Comparison of ENCODE assay signal across 2 cellular contexts in the genomic region with DNA sequence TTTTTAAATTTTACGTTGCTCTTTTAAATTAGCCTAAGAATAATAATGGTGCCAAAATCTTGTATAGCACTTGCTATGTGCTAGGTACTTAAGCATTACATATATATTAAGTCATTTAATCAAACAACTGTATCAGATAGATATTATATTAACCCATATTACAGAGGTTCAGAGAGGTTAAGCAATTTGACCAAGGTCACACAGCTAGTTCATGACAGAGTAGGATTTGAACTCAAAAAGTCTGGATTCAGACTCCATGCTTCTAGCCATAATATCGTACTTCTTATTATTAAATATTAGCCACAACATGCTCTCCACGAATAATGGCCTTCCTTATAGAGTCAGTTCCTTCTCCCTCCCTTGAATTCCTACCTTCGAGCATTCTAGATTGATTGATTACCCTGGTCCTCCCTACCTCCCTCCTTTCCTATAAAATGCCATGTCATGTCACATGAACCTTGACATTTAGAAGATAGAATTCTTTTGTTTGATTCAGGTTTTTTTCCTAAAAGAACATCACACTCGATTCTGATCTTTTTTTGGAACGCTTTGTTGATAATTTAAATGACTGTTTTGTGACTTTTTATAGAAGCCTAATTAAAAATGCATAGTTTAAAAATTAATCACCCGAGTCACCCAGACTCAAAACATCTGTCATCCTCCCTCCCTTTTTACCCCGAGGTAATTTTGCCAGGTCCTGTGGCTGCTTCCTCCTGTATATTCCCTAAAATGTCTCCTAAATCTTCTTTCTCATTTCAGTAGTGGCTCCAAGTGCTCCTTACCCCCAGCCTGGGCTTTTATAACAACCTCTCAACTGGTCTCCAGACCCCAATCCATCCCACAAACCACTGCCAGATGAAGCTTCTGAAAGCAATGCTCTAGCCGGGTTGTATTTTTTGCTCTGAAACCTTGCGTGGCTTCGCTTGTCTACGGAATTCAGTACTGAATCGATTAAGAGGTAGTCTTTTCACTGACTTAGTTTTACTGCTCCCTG.
TF ChIP-seq lines count a peak whose summit lies in the region.

No MANE protein-coding gene starts in this region.

TF ChIP-seq in GM23338, 12 proteins besides CTCF, POLR2A, EP300 and RAD21:
- TF ChIP-seq CREB1 (CRISPR knock-in tag; IDR thresholded peaks at IDR 0.05; ENCODE audit: low read depth), result no peak
- no peak for TF ChIP-seq ZNF114 (CRISPR knock-in tag; IDR thresholded peaks at IDR 0.05)
- no peak for TF ChIP-seq NANOG (IDR thresholded peaks at IDR 0.05; ENCODE audit: borderline replicate concordance)
- TF ChIP-seq ZNF331 (CRISPR knock-in tag; IDR thresholded peaks at IDR 0.05; ENCODE audit: low read depth), result no peak
- no peak for TF ChIP-seq EZH2phosphoT487 (IDR thresholded peaks at IDR 0.05; ENCODE audit: unreplicated experiment)
- TF ChIP-seq, protein P1, sequence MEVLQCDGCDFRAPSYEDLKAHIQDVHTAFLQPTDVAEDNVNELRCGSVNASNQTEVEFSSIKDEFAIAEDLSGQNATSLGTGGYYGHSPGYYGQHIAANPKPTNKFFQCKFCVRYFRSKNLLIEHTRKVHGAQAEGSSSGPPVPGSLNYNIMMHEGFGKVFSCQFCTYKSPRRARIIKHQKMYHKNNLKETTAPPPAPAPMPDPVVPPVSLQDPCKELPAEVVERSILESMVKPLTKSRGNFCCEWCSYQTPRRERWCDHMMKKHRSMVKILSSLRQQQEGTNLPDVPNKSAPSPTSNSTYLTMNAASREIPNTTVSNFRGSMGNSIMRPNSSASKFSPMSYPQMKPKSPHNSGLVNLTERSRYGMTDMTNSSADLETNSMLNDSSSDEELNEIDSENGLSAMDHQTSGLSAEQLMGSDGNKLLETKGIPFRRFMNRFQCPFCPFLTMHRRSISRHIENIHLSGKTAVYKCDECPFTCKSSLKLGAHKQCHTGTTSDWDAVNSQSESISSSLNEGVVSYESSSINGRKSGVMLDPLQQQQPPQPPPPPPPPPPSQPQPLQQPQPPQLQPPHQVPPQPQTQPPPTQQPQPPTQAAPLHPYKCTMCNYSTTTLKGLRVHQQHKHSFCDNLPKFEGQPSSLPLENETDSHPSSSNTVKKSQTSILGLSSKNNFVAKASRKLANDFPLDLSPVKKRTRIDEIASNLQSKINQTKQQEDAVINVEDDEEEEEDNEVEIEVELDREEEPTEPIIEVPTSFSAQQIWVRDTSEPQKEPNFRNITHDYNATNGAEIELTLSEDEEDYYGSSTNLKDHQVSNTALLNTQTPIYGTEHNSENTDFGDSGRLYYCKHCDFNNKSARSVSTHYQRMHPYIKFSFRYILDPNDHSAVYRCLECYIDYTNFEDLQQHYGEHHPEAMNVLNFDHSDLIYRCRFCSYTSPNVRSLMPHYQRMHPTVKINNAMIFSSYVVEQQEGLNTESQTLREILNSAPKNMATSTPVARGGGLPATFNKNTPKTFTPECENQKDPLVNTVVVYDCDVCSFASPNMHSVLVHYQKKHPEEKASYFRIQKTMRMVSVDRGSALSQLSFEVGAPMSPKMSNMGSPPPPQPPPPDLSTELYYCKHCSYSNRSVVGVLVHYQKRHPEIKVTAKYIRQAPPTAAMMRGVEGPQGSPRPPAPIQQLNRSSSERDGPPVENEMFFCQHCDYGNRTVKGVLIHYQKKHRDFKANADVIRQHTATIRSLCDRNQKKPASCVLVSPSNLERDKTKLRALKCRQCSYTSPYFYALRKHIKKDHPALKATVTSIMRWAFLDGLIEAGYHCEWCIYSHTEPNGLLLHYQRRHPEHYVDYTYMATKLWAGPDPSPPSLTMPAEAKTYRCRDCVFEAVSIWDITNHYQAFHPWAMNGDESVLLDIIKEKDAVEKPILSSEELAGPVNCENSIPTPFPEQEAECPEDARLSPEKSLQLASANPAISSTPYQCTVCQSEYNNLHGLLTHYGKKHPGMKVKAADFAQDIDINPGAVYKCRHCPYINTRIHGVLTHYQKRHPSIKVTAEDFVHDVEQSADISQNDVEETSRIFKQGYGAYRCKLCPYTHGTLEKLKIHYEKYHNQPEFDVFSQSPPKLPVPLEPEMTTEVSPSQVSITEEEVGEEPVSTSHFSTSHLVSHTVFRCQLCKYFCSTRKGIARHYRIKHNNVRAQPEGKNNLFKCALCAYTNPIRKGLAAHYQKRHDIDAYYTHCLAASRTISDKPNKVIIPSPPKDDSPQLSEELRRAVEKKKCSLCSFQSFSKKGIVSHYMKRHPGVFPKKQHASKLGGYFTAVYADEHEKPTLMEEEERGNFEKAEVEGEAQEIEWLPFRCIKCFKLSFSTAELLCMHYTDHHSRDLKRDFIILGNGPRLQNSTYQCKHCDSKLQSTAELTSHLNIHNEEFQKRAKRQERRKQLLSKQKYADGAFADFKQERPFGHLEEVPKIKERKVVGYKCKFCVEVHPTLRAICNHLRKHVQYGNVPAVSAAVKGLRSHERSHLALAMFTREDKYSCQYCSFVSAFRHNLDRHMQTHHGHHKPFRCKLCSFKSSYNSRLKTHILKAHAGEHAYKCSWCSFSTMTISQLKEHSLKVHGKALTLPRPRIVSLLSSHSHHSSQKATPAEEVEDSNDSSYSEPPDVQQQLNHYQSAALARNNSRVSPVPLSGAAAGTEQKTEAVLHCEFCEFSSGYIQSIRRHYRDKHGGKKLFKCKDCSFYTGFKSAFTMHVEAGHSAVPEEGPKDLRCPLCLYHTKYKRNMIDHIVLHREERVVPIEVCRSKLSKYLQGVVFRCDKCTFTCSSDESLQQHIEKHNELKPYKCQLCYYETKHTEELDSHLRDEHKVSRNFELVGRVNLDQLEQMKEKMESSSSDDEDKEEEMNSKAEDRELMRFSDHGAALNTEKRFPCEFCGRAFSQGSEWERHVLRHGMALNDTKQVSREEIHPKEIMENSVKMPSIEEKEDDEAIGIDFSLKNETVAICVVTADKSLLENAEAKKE (CRISPR knock-in tag; IDR thresholded peaks at IDR 0.05), result no peak
- TF ChIP-seq JUNB (IDR thresholded peaks at IDR 0.05; ENCODE audit: unreplicated experiment), result no peak

TF ChIP-seq in K562, 482 proteins besides CTCF, POLR2A, EP300 and RAD21 (continues in another document):
- TF ChIP-seq TAF1 (IDR thresholded peaks at IDR 0.05; ENCODE audit: control insufficient read depth, extremely low read depth, insufficient read depth, low read length, severe bottlenecking) (no peak), HSF4 (CRISPR knock-in tag; IDR thresholded peaks at IDR 0.05; ENCODE audit: borderline replicate concordance) (no peak), E2F3 (CRISPR knock-in tag; IDR thresholded peaks at IDR 0.05) (no peak), ZNF589 (CRISPR knock-in tag; IDR thresholded peaks at IDR 0.05; ENCODE audit: low read depth) (no peak), ZBTB7A (IDR thresholded peaks at IDR 0.05; ENCODE audit: borderline replicate concordance, control insufficient read depth, low read depth, low read length) (no peak), RBM25 (IDR thresholded peaks at IDR 0.05; ENCODE audit: low read depth, low read length, severe bottlenecking) (peak; percentile 91), BCOR (IDR thresholded peaks at IDR 0.05) (peak; percentile 64), RBM14 (IDR thresholded peaks at IDR 0.05; ENCODE audit: borderline replicate concordance, insufficient read depth, low read depth, low read length) (no peak), ZNF165 (CRISPR knock-in tag; IDR thresholded peaks at IDR 0.05; ENCODE audit: borderline replicate concordance) (no peak), KAT2B (IDR thresholded peaks at IDR 0.05; ENCODE audit: low read depth, low read length) (no peak), MCM3 (IDR thresholded peaks at IDR 0.05) (no peak), SMAD3 (CRISPR knock-in tag; conservative IDR thresholded peaks at IDR 0.05) (no peak), ETV5 (CRISPR knock-in tag; IDR thresholded peaks at IDR 0.05; ENCODE audit: low read depth) (no peak), CREB1 (IDR thresholded peaks at IDR 0.05) (no peak), CREB1 (CRISPR knock-in tag; IDR thresholded peaks at IDR 0.05) (no peak), RFX1 (IDR thresholded peaks at IDR 0.05) (no peak), CCNT2 (IDR thresholded peaks at IDR 0.05; ENCODE audit: borderline replicate concordance, extremely low read depth, insufficient read length, low read depth, low read length) (no peak)
- TF ChIP-seq, protein P2, sequence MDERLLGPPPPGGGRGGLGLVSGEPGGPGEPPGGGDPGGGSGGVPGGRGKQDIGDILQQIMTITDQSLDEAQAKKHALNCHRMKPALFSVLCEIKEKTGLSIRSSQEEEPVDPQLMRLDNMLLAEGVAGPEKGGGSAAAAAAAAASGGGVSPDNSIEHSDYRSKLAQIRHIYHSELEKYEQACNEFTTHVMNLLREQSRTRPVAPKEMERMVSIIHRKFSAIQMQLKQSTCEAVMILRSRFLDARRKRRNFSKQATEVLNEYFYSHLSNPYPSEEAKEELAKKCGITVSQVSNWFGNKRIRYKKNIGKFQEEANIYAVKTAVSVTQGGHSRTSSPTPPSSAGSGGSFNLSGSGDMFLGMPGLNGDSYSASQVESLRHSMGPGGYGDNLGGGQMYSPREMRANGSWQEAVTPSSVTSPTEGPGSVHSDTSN (CRISPR knock-in tag; IDR thresholded peaks at IDR 0.05; ENCODE audit: low read depth), result no peak
- TF ChIP-seq, protein P2 (tag; conservative IDR thresholded peaks at IDR 0.05; ENCODE audit: low read depth), result no peak
- TF ChIP-seq, protein P3, sequence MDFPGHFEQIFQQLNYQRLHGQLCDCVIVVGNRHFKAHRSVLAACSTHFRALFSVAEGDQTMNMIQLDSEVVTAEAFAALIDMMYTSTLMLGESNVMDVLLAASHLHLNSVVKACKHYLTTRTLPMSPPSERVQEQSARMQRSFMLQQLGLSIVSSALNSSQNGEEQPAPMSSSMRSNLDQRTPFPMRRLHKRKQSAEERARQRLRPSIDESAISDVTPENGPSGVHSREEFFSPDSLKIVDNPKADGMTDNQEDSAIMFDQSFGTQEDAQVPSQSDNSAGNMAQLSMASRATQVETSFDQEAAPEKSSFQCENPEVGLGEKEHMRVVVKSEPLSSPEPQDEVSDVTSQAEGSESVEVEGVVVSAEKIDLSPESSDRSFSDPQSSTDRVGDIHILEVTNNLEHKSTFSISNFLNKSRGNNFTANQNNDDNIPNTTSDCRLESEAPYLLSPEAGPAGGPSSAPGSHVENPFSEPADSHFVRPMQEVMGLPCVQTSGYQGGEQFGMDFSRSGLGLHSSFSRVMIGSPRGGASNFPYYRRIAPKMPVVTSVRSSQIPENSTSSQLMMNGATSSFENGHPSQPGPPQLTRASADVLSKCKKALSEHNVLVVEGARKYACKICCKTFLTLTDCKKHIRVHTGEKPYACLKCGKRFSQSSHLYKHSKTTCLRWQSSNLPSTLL (IDR thresholded peaks at IDR 0.05), result no peak
- TF ChIP-seq, protein P4, sequence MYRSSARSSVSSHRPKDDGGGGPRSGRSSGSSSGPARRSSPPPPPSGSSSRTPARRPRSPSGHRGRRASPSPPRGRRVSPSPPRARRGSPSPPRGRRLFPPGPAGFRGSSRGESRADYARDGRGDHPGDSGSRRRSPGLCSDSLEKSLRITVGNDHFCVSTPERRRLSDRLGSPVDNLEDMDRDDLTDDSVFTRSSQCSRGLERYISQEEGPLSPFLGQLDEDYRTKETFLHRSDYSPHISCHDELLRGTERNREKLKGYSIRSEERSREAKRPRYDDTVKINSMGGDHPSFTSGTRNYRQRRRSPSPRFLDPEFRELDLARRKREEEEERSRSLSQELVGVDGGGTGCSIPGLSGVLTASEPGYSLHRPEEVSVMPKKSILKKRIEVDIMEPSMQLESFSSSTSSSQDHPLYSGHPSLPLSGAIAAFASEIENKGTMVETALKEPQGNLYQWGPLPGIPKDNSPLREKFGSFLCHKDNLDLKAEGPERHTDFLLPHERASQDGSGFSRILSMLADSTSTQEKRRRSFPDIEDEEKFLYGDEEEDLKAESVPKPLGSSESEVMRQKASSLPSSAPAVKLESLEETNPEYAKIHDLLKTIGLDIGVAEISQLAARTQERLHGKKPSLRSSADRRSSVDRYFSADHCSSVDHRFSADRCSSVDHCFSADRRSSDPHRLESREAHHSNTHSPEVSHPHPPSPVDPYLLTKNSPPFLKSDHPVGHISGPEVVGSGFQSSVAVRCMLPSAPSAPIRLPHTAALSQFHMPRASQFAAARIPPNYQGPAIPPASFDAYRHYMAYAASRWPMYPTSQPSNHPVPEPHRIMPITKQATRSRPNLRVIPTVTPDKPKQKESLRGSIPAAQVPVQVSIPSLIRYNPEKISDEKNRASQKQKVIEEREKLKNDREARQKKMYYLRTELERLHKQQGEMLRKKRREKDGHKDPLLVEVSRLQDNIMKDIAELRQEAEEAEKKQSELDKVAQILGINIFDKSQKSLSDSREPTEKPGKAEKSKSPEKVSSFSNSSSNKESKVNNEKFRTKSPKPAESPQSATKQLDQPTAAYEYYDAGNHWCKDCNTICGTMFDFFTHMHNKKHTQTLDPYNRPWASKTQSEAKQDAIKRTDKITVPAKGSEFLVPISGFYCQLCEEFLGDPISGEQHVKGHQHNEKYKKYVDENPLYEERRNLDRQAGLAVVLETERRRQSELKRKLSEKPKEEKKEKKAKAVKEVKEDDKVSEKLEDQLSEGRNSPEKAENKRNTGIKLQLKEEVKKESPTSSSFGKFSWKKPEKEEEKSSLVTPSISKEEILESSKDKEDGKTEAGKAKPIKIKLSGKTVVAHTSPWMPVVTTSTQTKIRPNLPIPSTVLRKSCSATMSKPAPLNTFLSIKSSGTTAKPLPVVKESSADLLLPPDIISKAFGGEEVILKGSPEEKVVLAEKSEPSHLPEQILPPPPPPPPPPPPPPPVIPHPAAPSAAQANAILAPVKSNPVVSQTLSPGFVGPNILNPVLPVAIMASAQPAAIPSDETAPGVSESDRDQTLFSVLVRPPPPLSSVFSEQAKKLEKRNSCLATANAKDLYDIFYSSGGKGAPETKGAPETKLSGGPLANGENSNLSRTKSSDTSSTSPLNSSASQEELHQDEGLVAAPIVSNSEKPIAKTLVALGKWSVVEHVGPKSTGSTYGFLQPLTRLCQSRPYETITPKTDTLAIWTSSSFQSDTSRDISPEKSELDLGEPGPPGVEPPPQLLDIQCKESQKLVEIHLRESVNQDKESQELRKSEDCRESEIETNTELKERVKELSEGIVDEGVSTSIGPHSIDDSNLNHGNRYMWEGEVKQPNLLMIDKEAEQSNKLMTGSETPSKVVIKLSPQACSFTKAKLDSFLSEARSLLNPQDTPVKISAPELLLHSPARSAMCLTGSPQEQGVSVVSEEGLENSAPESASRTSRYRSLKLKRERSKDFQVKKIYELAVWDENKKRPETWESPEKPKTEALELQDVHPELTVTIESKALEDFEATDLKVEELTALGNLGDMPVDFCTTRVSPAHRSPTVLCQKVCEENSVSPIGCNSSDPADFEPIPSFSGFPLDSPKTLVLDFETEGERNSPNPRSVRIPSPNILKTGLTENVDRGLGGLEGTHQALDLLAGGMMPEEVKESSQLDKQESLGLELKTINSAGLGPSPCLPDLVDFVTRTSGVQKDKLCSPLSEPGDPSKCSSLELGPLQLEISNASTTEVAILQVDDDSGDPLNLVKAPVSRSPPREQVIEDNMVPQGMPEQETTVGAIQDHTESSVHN (IDR thresholded peaks at IDR 0.05; ENCODE audit: borderline replicate concordance in 1 of 2, low read depth in 1 of 2), result no peak
- TF ChIP-seq, protein P5, sequence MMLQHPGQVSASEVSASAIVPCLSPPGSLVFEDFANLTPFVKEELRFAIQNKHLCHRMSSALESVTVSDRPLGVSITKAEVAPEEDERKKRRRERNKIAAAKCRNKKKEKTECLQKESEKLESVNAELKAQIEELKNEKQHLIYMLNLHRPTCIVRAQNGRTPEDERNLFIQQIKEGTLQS (IDR thresholded peaks at IDR 0.05), result no peak
- TF ChIP-seq, protein P5 (CRISPR knock-in tag; conservative IDR thresholded peaks at IDR 0.05), result no peak
